1 cellular context compared by ENCODE assay signal in genomic region chr22:32083000-32083399, GRCh38.
TF ChIP-seq lines count a peak whose summit lies in the region.

No MANE protein-coding gene starts in this region.

TF ChIP-seq in H1, 55 proteins besides CTCF, POLR2A, EP300 and RAD21 (continued from another document):
- no peak for TF ChIP-seq MAFK (IDR thresholded peaks at IDR 0.05; ENCODE audit: low read depth, low read length)
- no peak for TF ChIP-seq SP4 (IDR thresholded peaks at IDR 0.05; ENCODE audit: low read length)
- TF ChIP-seq HDAC6 (IDR thresholded peaks at IDR 0.05; ENCODE audit: low read depth, low read length): no peak
- no peak for TF ChIP-seq SAP30 (IDR thresholded peaks at IDR 0.05; ENCODE audit: insufficient read depth, insufficient replicate concordance, low read length)
- TF ChIP-seq JUN (IDR thresholded peaks at IDR 0.05; ENCODE audit: low read depth, low read length): no peak
- no peak for TF ChIP-seq EGR1 (IDR thresholded peaks at IDR 0.05; ENCODE audit: borderline replicate concordance, low read depth, low read length)
- no peak for TF ChIP-seq KDM5A (IDR thresholded peaks at IDR 0.05; ENCODE audit: low read length)
- TF ChIP-seq ZNF274 (IDR thresholded peaks at IDR 0.05; ENCODE audit: borderline replicate concordance, extremely low read depth, low read length): no peak
- no peak for TF ChIP-seq CHD1 (IDR thresholded peaks at IDR 0.05; ENCODE audit: low read depth, low read length)
- no peak for TF ChIP-seq BRCA1 (IDR thresholded peaks at IDR 0.05; ENCODE audit: low read depth, low read length)
- TF ChIP-seq CHD7 (IDR thresholded peaks at IDR 0.05; ENCODE audit: insufficient replicate concordance, low read length): no peak
